8 cellular contexts compared by ENCODE assay signal in the genomic region with DNA sequence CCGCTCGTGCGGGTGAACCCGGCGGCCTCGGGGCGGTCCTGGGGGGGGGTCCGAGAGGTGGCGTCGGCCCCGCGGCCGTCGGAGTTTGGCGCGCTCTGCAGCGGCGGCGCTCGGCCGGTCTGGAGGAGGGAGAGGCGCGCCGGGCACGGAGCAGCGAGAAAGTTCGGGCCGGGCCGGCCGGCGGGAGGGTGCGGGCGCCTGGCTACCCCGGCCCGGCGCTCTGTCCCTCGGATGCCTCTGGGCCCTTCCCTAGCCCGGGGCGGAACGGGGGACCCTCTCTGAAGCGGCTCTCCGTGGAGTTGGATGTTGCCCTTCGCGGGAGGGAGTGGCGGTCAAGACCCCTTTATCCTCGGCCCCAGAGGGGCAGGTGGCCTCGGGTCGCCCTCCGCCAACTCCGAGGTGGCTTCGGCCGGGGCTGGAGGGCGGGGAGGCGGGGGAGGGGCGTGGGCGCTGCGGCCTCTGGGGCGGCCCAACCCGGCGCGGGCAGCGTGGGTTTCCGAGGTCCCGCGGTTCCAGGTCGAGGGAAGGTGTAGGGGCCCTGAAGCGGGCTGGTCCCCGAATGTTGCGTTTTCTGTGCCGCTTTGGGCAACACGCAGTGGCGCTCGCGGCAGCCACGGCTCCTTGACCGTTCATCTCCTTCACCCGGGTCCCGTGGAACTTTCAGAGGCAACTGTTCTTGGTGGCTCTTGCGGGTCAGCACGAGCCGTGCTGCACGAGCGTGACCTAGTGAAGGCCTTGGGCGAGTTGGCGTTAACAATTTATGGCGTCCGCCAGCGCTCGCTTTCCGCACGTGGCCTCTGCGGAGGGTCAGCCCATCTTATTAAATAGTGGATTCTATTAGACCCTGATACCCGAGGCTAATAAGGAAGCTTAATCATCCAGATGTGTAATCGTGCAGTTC. TPM values are rescaled to one million over a fixed set of nuclear protein-coding genes. Genes with fewer than 3 reads are reported as not detected.
DNase-seq lines count a peak whose midpoint lies in the region; ATAC-seq and TF ChIP-seq lines count a peak whose summit lies in the region.

No MANE protein-coding gene starts in this region.

- DNase-seq in CD4-positive, CD25-positive, alpha-beta regulatory T cell = peak in 2 of 3 donors; percentile 4 to 9
- DNase-seq in heart right ventricle (peak; percentile 14 to 45), NCI-H2196 (lab: John Stamatoyannopoulos, UW; ENCODE audit: unreplicated experiment) (no peak)
- no peak for DNase-seq in central memory CD4-positive, alpha-beta T cell

- WGBS in heart right ventricle, 2 donors = 1% methylated on average over 60 to 94 of the region's 94 CpGs

- H3K27ac ChIP-seq in CD4-positive, CD25-positive, alpha-beta regulatory T cell (ENCODE audit: insufficient read depth, low read length, poor library complexity, severe bottlenecking) = no peak overlapping the region
- H3K27ac ChIP-seq in heart right ventricle (peak overlapping the region; percentile 68 to 95 (median 86)), parathyroid adenoma (no peak overlapping the region)

- no peaks in the 10 kb centered on the region for H3K79me2 ChIP-seq in parathyroid adenoma

- H3K4me2 ChIP-seq in parathyroid adenoma (ENCODE audit: low read length) = peak overlapping the region; percentile 59

- peak in 1 of 2 donors; percentile 2 for ATAC-seq in CD4-positive, CD25-positive, alpha-beta regulatory T cell (ENCODE audit: low read depth in 2 of 2)
- ATAC-seq in GM19463 (IDR thresholded peaks at IDR 0.05; ENCODE audit: unreplicated experiment) (peak; percentile 18), HG03571 (IDR thresholded peaks at IDR 0.05; ENCODE audit: unreplicated experiment) (peak; percentile 7), heart right ventricle (peak; percentile 18 to 65 (median 34))

- H3K36me3 ChIP-seq in CD4-positive, CD25-positive, alpha-beta regulatory T cell (ENCODE audit: control insufficient read depth, insufficient read depth, low read length) = no peaks in the 10 kb centered on the region
- no peaks in the 10 kb centered on the region for H3K36me3 ChIP-seq in heart right ventricle
- H3K36me3 ChIP-seq in parathyroid adenoma (ENCODE audit: control insufficient read depth, insufficient read depth, low read length) = no peaks in the 10 kb centered on the region

- TF ChIP-seq CTCF in heart right ventricle (IDR thresholded peaks at IDR 0.05) (no peak), parathyroid adenoma (IDR thresholded peaks at IDR 0.05) (no peak)

- peaks cover 6% of the 10 kb centered on the region for H3K36me3 Mint-ChIP-seq in CD4-positive, CD25-positive, alpha-beta regulatory T cell
- H3K36me3 Mint-ChIP-seq in activated naive CD8-positive, alpha-beta T cell = peaks cover 4% of the 10 kb centered on the region

- H3K4me3 ChIP-seq in CD4-positive, CD25-positive, alpha-beta regulatory T cell (ENCODE audit: low read depth, low read length) = peak overlapping the region; percentile 62
- peak overlapping the region; percentile 60 to 77 (median 72) for H3K4me3 ChIP-seq in heart right ventricle
- peak overlapping the region; percentile 60 for H3K4me3 ChIP-seq in parathyroid adenoma (ENCODE audit: low read depth, low read length)

- no peaks in the 10 kb centered on the region for H3K27me3 ChIP-seq in CD4-positive, CD25-positive, alpha-beta regulatory T cell (ENCODE audit: control insufficient read depth, insufficient read depth, low read length)
- peaks cover 0 to 49% (median 0%) of the 10 kb centered on the region in 7 donors for H3K27me3 ChIP-seq in heart right ventricle
- no peaks in the 10 kb centered on the region for H3K27me3 ChIP-seq in parathyroid adenoma (ENCODE audit: control insufficient read depth, insufficient read depth, low read length)

- H3K4me1 ChIP-seq in CD4-positive, CD25-positive, alpha-beta regulatory T cell (ENCODE audit: control insufficient read depth, insufficient read depth, low read length, poor library complexity, severe bottlenecking) = peaks cover 19% of the 10 kb centered on the region
- H3K4me1 ChIP-seq in heart right ventricle (peaks cover 0 to 29% (median 21%) of the 10 kb centered on the region in 9 donors), parathyroid adenoma (peaks cover 2% of the 10 kb centered on the region)

- H3K9me3 ChIP-seq in CD4-positive, CD25-positive, alpha-beta regulatory T cell (ENCODE audit: control insufficient read depth in 2 of 2, low read length in 2 of 2) = no peaks in the 10 kb centered on the region
- no peaks in the 10 kb centered on the region for H3K9me3 ChIP-seq in heart right ventricle
- H3K9me3 ChIP-seq in parathyroid adenoma (ENCODE audit: control insufficient read depth, low read length) = no peaks in the 10 kb centered on the region

- intact Hi-C loops in heart right ventricle (cut with DNase I) = loop anchor here in 5 of 10 donors (1.0 to 10.0 kb wide), 4 partner anchors 42 to 100 kb away; no protein-coding TSS in a partner anchor

- no peak overlapping the region for H3K9ac ChIP-seq in parathyroid adenoma

- no peak overlapping the region for H3K27ac Mint-ChIP-seq in CD4-positive, CD25-positive, alpha-beta regulatory T cell
- peak overlapping the region; percentile 41 for H3K27ac Mint-ChIP-seq in activated naive CD8-positive, alpha-beta T cell

- no peaks in the 10 kb centered on the region for H3K9me3 Mint-ChIP-seq in CD4-positive, CD25-positive, alpha-beta regulatory T cell
- H3K9me3 Mint-ChIP-seq in activated naive CD8-positive, alpha-beta T cell (ENCODE audit: low read depth) = no peaks in the 10 kb centered on the region

- H3K4me1 Mint-ChIP-seq in CD4-positive, CD25-positive, alpha-beta regulatory T cell = peaks cover 5 to 26% (median 10%) of the 10 kb centered on the region in 4 donors
- peaks cover 18% of the 10 kb centered on the region for H3K4me1 Mint-ChIP-seq in activated naive CD8-positive, alpha-beta T cell (ENCODE audit: low read depth)

- peaks cover 46% of the 10 kb centered on the region for H3K27me3 Mint-ChIP-seq in CD4-positive, CD25-positive, alpha-beta regulatory T cell
- peaks cover 10% of the 10 kb centered on the region for H3K27me3 Mint-ChIP-seq in activated naive CD8-positive, alpha-beta T cell

- H3K4me3 Mint-ChIP-seq in CD4-positive, CD25-positive, alpha-beta regulatory T cell = peak overlapping the region; percentile 75 to 91 (median 83)
- peak overlapping the region; percentile 73 for H3K4me3 Mint-ChIP-seq in activated naive CD8-positive, alpha-beta T cell

- H2AFZ ChIP-seq in parathyroid adenoma = peak overlapping the region; percentile 73

RNA-seq across cellular contexts. Expression of a gene that starts 0.7 kb away (rescaled TPM):
- 14.8 TPM for total RNA-seq in CD4-positive, CD25-positive, alpha-beta regulatory T cell
- polyA plus RNA-seq in CD4-positive, CD25-positive, alpha-beta regulatory T cell = 1 to 10 TPM; 3.2 to 7.8 (median 4.7) TPM
- 100 to 1,000 TPM in 8 of 10 donors, 10 to 100 TPM in 2; 89.0 to 136 (median 124) TPM for total RNA-seq in heart right ventricle
- 100 to 1,000 TPM in 1 of 2 donors, 10 to 100 TPM in 1; 42.4 to 116 TPM for polyA plus RNA-seq in heart right ventricle

Comparison
In these comparisons a context has a peak if more than half of its experiments do, and no peak if none do; other contexts are left out.
1. DNase-seq: peak in CD4-positive, CD25-positive, alpha-beta regulatory T cell (2 of 3) and heart right ventricle (2 of 2); none in NCI-H2196 (single experiment) and central memory CD4-positive, alpha-beta T cell (single experiment).
2. H3K27ac ChIP-seq: peak in heart right ventricle (10 of 10); none in CD4-positive, CD25-positive, alpha-beta regulatory T cell (single experiment) and parathyroid adenoma (single experiment).
3. Peak in every context shown above with its lines, with median percentiles within 50 percentile points of each other: H3K4me3 ChIP-seq.